ENCODE assay signal across 2 cellular contexts in genomic region chr9:16510506-16510905, GRCh38.
TF ChIP-seq lines count a peak whose summit lies in the region.

No MANE protein-coding gene starts in this region.

TF ChIP-seq in endothelial cell of umbilical vein, 7 proteins besides CTCF, POLR2A, EP300 and RAD21:
- TF ChIP-seq GATA2 (IDR thresholded peaks at IDR 0.05; ENCODE audit: insufficient read depth, insufficient read length, low read depth, low read length), result peak; percentile 93
- TF ChIP-seq EZH2 (IDR thresholded peaks at IDR 0.05; ENCODE audit: borderline replicate concordance, low read depth, low read length, severe bottlenecking), result no peak
- peak; percentile 52 for TF ChIP-seq JUN (IDR thresholded peaks at IDR 0.05; ENCODE audit: borderline replicate concordance, insufficient read depth, insufficient read length, low read depth)
- peak; percentile 55 for TF ChIP-seq FOS (IDR thresholded peaks at IDR 0.05; ENCODE audit: borderline replicate concordance, insufficient read depth, low read length)
- TF ChIP-seq POLR2AphosphoS5 (IDR thresholded peaks at IDR 0.05; ENCODE audit: insufficient read depth, low read depth, low read length), result peak; percentile 55
- TF ChIP-seq MYC (IDR thresholded peaks at IDR 0.05; ENCODE audit: low read depth, low read length), result no peak
- no peak for TF ChIP-seq MAX (IDR thresholded peaks at IDR 0.05; ENCODE audit: insufficient read depth, insufficient read length)

TF ChIP-seq in HepG2, 621 proteins besides CTCF, POLR2A, EP300 and RAD21:
- no peak for TF ChIP-seq DZIP1 (CRISPR knock-in tag; IDR thresholded peaks at IDR 0.05)
- no peak for TF ChIP-seq USF2 (IDR thresholded peaks at IDR 0.05; ENCODE audit: low read depth, low read length)
- no peak for TF ChIP-seq USF2 (CRISPR knock-in tag; IDR thresholded peaks at IDR 0.05; ENCODE audit: borderline replicate concordance)
- no peak for TF ChIP-seq SMAD9 (CRISPR knock-in tag; IDR thresholded peaks at IDR 0.05)
- TF ChIP-seq SMC3 (IDR thresholded peaks at IDR 0.05; ENCODE audit: low read length), result no peak
- no peak for TF ChIP-seq ATF7-NPFF (CRISPR knock-in tag; IDR thresholded peaks at IDR 0.05; ENCODE audit: low read depth)
- TF ChIP-seq ZFP62 (CRISPR knock-in tag; IDR thresholded peaks at IDR 0.05), result no peak
